Comparison of ENCODE assay signal across 27 cellular contexts in the genomic region with DNA sequence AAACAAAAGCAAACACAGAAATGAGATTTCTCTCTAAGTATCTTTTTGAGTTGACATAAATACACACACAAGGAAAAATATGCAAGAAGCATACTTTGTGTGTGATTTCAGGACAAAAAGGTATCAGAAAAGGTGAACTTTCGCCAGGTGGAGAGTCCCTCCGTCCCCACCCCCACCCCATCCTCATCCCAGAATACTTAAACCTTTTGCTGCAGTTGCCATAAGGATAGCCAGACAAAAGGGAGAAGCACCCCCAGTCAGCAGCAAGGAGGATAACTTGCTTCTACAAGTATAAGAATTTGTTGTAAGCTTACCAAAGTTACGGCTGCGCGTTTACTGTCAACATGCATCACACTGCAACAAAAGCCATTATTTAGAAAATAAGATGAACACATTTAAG.
"Had no signal": no experiment of that assay in that cellular context is flagged by ENCODE, and none has a peak within 500 bp of the region (broad histone marks: within the 10 kb centered on the region; RNA-seq: fewer than 3 reads in every experiment).

No MANE protein-coding gene starts in this region.

- H3K36me3 ChIP-seq: cardiac muscle cell, SJSA1 had no signal

- H3K4me3 Mint-ChIP-seq: activated CD4-positive, alpha-beta memory T cell treated with anti-CD3 and anti-CD28 coated beads for 36 hours; activated CD4-positive, alpha-beta T cell treated with anti-CD3 and anti-CD28 coated beads, Interleukin-2, amount 10 ng/mL, durations not matched to agents 7 days and 5 days; activated naive CD4-positive, alpha-beta T cell treated with anti-CD3 and anti-CD28 coated beads for 36 hours; activated naive CD8-positive, alpha-beta T cell; activated T-helper 17 cell treated with anti-CD3 and anti-CD28 coated beads, Interleukin-2, amount 50 U/mL, for 72 hours; brain; T-helper 17 cell had no signal

- H3K4me1 Mint-ChIP-seq: activated T-helper 17 cell treated with anti-CD3 and anti-CD28 coated beads, Interleukin-2, amount 50 U/mL, for 72 hours had no signal

- H3K4me1 ChIP-seq: SJSA1 had no signal

- H3K36me3 Mint-ChIP-seq: brain had no signal

- H3K9me3 ChIP-seq: SJSA1 had no signal

- H3K9me3 Mint-ChIP-seq: activated CD4-positive, alpha-beta memory T cell treated with anti-CD3 and anti-CD28 coated beads for 36 hours; activated CD4-positive, alpha-beta T cell treated with anti-CD3 and anti-CD28 coated beads, Interleukin-2, amount 10 ng/mL, durations not matched to agents 7 days and 5 days; activated naive CD4-positive, alpha-beta T cell treated with anti-CD3 and anti-CD28 coated beads for 36 hours; activated T-helper 17 cell treated with anti-CD3 and anti-CD28 coated beads, Interleukin-2, amount 50 U/mL, for 72 hours; brain had no signal

- DNase-seq: activated CD4-positive, alpha-beta memory T cell treated with anti-CD3 and anti-CD28 coated beads for 36 hours; activated CD4-positive, alpha-beta T cell treated with anti-CD3 and anti-CD28 coated beads, Interleukin-2, amount 10 ng/mL, durations not matched to agents 7 days and 5 days; activated CD4-positive, CD25-positive, alpha-beta regulatory T cell; activated gamma-delta T cell; activated naive CD4-positive, alpha-beta T cell treated with anti-CD3 and anti-CD28 coated beads for 36 hours; activated T-cell treated with anti-CD3 and anti-CD28 coated beads for 4 hours; activated T-cell treated with anti-CD3 and anti-CD28 coated beads, Interleukin-2, amount 50 U/mL, for 48 hours; amygdala; cerebellar nuclear complex; KG1; MM.1S; NCI-H1105; NCI-H1436 treated with DMSO at 0.1 percent for 48 hours; NCI-H187; NCI-H2081; NCI-H510A treated with DMSO at 0.1 percent for 48 hours; NCI-H69; NK-92 treated with Interleukin-12 subunit alpha and Interleukin-12 subunit beta, amount 100 ng/mL, for 24 hours; PC-3; SHP77; T-helper 17 cell; T-helper 9 cell had no signal

- H3K27ac Mint-ChIP-seq: activated CD4-positive, alpha-beta memory T cell treated with anti-CD3 and anti-CD28 coated beads for 36 hours; activated CD4-positive, alpha-beta T cell treated with anti-CD3 and anti-CD28 coated beads, Interleukin-2, amount 10 ng/mL, durations not matched to agents 7 days and 5 days; activated naive CD4-positive, alpha-beta T cell treated with anti-CD3 and anti-CD28 coated beads for 36 hours; activated naive CD8-positive, alpha-beta T cell; activated T-helper 17 cell treated with anti-CD3 and anti-CD28 coated beads, Interleukin-2, amount 50 U/mL, for 72 hours; brain; T-helper 17 cell had no signal

- H3K27me3 ChIP-seq: cardiac muscle cell, SJSA1 had no signal

- H3K27ac ChIP-seq: cardiac muscle cell, SJSA1 had no signal

- H3K4me3 ChIP-seq: cardiac muscle cell, SJSA1 had no signal

- ATAC-seq: activated T-helper 17 cell treated with anti-CD3 and anti-CD28 coated beads, Interleukin-2, amount 50 U/mL, for 72 hours; PC-3; T-helper 17 cell had no signal

- H3K27me3 Mint-ChIP-seq: activated CD4-positive, alpha-beta memory T cell treated with anti-CD3 and anti-CD28 coated beads for 36 hours; activated CD4-positive, alpha-beta T cell treated with anti-CD3 and anti-CD28 coated beads, Interleukin-2, amount 10 ng/mL, durations not matched to agents 7 days and 5 days; activated naive CD8-positive, alpha-beta T cell; activated T-helper 17 cell treated with anti-CD3 and anti-CD28 coated beads, Interleukin-2, amount 50 U/mL, for 72 hours; T-helper 17 cell had no signal
